In the genomic region with DNA sequence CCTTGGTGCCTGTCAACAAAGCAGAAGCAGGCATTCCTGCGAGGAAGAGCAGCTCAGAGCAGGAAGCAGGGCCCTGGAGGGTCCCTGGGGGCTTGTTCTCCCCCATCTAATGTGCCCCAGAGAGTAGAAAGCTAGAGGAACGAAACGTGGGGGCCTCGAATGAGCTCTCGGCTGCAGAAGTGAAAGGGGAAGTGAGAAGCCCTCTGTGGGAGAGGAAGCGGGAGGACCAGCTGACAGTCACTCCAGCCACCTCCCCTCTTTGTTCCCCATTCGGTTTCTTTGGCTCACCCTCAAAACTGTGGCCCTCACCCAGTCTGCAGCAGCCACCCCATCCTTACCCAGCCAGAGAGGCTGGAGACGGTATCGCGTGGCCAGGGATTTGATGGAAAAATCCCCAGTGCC, we compare ENCODE assay signal across 9 cellular contexts. TPM values are rescaled to one million over a fixed set of nuclear protein-coding genes. Genes with fewer than 3 reads are reported as not detected.
DNase-seq lines count a peak whose midpoint lies in the region; ATAC-seq and TF ChIP-seq lines count a peak whose summit lies in the region.
"Had no signal": no experiment of that assay in that cellular context is flagged by ENCODE, and none has a peak within 500 bp of the region (broad histone marks: within the 10 kb centered on the region; RNA-seq: fewer than 3 reads in every experiment).

No MANE protein-coding gene starts in this region.

- H3K4me3 Mint-ChIP-seq in T-helper 2 cell treated with Interferon-gamma antibody and Interleukin-4, amounts not matched to agents 5 μg/mL and 100 μg/mL, for 36 hours = peak overlapping the region; percentile 42
- no peak overlapping the region for H3K4me3 Mint-ChIP-seq in GM23338

- H3K4me3 ChIP-seq in GM23338 = no peak overlapping the region

- ATAC-seq in HG03108 (IDR thresholded peaks at IDR 0.05; ENCODE audit: unreplicated experiment) (peak; percentile 77), left cardiac atrium (peak; percentile 35 to 71), GM23338 (no peak)

- no peaks in the 10 kb centered on the region for H3F3A ChIP-seq in GM23338 (replicated peaks; ENCODE audit: low read depth)

- no peak overlapping the region for H3K27ac ChIP-seq in GM23338 (ENCODE audit: low read depth)
- H3K27ac ChIP-seq: C4-2B had no signal

- H3K4me1 ChIP-seq in GM23338 (ENCODE audit: insufficient read depth) = no peaks in the 10 kb centered on the region

- no peaks in the 10 kb centered on the region for H3K9me3 Mint-ChIP-seq in T-helper 2 cell treated with Interferon-gamma antibody and Interleukin-4, amounts not matched to agents 5 μg/mL and 100 μg/mL, for 36 hours
- peaks cover 5% of the 10 kb centered on the region; the same call in 2 of the 3 replicates for H3K9me3 Mint-ChIP-seq in GM23338

- H3K36me3 ChIP-seq in GM23338 (ENCODE audit: insufficient read depth) = no peaks in the 10 kb centered on the region

- H3K4me1 Mint-ChIP-seq in T-helper 2 cell treated with Interferon-gamma antibody and Interleukin-4, amounts not matched to agents 5 μg/mL and 100 μg/mL, for 36 hours (ENCODE audit: low read depth) = peaks cover 27% of the 10 kb centered on the region
- H3K4me1 Mint-ChIP-seq in GM23338 = peaks cover 4% of the 10 kb centered on the region; the same call in 2 of the 3 replicates

- TF ChIP-seq CTCF in GM23338 (conservative IDR thresholded peaks at IDR 0.05; ENCODE audit: low read depth in 2 of 2) = no peak

- no peaks in the 10 kb centered on the region for H3K27me3 Mint-ChIP-seq in T-helper 2 cell treated with Interferon-gamma antibody and Interleukin-4, amounts not matched to agents 5 μg/mL and 100 μg/mL, for 36 hours (ENCODE audit: low read depth)
- H3K27me3 Mint-ChIP-seq in GM23338 (ENCODE audit: insufficient read depth, low read depth, poor library complexity) = no peaks in the 10 kb centered on the region

- H2AFZ ChIP-seq in GM23338 = no peak overlapping the region

- no peaks in the 10 kb centered on the region for H4K20me1 ChIP-seq in GM23338 (replicated peaks; ENCODE audit: insufficient read depth)

- intact Hi-C loops in left cardiac atrium (cut with DNase I) = loop anchor here in 1 of 2 donors (10.0 kb wide), 1 partner anchor 380 kb away; a partner anchor contains a TSS

- no peaks in the 10 kb centered on the region for H3K9me2 ChIP-seq in GM23338 (ENCODE audit: insufficient read depth)

- H3K36me3 Mint-ChIP-seq in T-helper 2 cell treated with Interferon-gamma antibody and Interleukin-4, amounts not matched to agents 5 μg/mL and 100 μg/mL, for 36 hours (ENCODE audit: low read depth) = no peaks in the 10 kb centered on the region
- H3K36me3 Mint-ChIP-seq in GM23338 (ENCODE audit: low read depth) = no peaks in the 10 kb centered on the region

- no peaks in the 10 kb centered on the region for H3K27me3 ChIP-seq in GM23338 (ENCODE audit: insufficient read depth)

- no peaks in the 10 kb centered on the region for H3K79me2 ChIP-seq in GM23338 (replicated peaks; ENCODE audit: insufficient read depth)

- peak; percentile 19 for DNase-seq in stimulated activated CD8-positive, alpha-beta memory T cell treated with anti-CD3 and anti-CD28 coated beads, Interleukin-12 subunit alpha, Interleukin-12 subunit beta, amount 100 ng/mL, for 4 hours (ENCODE audit: low read depth)
- DNase-seq in stimulated activated CD8-positive, alpha-beta memory T cell treated with anti-CD3 and anti-CD28 coated beads, Interleukin-4, amount 100 ng/mL, for 48 hours = no peak
- DNase-seq in T-helper 2 cell treated with Interferon-gamma antibody and Interleukin-4, amounts not matched to agents 5 μg/mL and 100 μg/mL, for 36 hours (ENCODE audit: low spot score) = no peak
- DNase-seq in left cardiac atrium (no peak), GM23338 (ENCODE audit: low spot score) (no peak), T-helper 9 cell (no peak)
- DNase-seq in effector CD8-positive, alpha-beta T cell (lab: John Stamatoyannopoulos, UW) = no peak

- H3K27ac Mint-ChIP-seq in T-helper 2 cell treated with Interferon-gamma antibody and Interleukin-4, amounts not matched to agents 5 μg/mL and 100 μg/mL, for 36 hours = peak overlapping the region; percentile 46
- H3K27ac Mint-ChIP-seq in GM23338 = no peak overlapping the region

- H3K4me2 ChIP-seq in GM23338 = no peak overlapping the region

TF ChIP-seq in GM23338, 12 proteins besides CTCF, POLR2A, EP300 and RAD21 (continues in another document):
- TF ChIP-seq NANOG (IDR thresholded peaks at IDR 0.05; ENCODE audit: borderline replicate concordance) = no peak
- TF ChIP-seq CREB1 (CRISPR knock-in tag; IDR thresholded peaks at IDR 0.05; ENCODE audit: low read depth) = no peak
- no peak for TF ChIP-seq ZNF331 (CRISPR knock-in tag; IDR thresholded peaks at IDR 0.05; ENCODE audit: low read depth)
- TF ChIP-seq POLR2AphosphoS5 (IDR thresholded peaks at IDR 0.05; ENCODE audit: low read depth) = no peak
- TF ChIP-seq EZH2 (IDR thresholded peaks at IDR 0.05; ENCODE audit: low read depth, unreplicated experiment) = no peak
- TF ChIP-seq, protein P1, sequence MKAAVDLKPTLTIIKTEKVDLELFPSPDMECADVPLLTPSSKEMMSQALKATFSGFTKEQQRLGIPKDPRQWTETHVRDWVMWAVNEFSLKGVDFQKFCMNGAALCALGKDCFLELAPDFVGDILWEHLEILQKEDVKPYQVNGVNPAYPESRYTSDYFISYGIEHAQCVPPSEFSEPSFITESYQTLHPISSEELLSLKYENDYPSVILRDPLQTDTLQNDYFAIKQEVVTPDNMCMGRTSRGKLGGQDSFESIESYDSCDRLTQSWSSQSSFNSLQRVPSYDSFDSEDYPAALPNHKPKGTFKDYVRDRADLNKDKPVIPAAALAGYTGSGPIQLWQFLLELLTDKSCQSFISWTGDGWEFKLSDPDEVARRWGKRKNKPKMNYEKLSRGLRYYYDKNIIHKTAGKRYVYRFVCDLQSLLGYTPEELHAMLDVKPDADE (IDR thresholded peaks at IDR 0.05) = no peak
- TF ChIP-seq, protein P2, sequence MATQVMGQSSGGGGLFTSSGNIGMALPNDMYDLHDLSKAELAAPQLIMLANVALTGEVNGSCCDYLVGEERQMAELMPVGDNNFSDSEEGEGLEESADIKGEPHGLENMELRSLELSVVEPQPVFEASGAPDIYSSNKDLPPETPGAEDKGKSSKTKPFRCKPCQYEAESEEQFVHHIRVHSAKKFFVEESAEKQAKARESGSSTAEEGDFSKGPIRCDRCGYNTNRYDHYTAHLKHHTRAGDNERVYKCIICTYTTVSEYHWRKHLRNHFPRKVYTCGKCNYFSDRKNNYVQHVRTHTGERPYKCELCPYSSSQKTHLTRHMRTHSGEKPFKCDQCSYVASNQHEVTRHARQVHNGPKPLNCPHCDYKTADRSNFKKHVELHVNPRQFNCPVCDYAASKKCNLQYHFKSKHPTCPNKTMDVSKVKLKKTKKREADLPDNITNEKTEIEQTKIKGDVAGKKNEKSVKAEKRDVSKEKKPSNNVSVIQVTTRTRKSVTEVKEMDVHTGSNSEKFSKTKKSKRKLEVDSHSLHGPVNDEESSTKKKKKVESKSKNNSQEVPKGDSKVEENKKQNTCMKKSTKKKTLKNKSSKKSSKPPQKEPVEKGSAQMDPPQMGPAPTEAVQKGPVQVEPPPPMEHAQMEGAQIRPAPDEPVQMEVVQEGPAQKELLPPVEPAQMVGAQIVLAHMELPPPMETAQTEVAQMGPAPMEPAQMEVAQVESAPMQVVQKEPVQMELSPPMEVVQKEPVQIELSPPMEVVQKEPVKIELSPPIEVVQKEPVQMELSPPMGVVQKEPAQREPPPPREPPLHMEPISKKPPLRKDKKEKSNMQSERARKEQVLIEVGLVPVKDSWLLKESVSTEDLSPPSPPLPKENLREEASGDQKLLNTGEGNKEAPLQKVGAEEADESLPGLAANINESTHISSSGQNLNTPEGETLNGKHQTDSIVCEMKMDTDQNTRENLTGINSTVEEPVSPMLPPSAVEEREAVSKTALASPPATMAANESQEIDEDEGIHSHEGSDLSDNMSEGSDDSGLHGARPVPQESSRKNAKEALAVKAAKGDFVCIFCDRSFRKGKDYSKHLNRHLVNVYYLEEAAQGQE (IDR thresholded peaks at IDR 0.05; ENCODE audit: unreplicated experiment) = no peak
- no peak for TF ChIP-seq JUNB (IDR thresholded peaks at IDR 0.05; ENCODE audit: unreplicated experiment)
- no peak for TF ChIP-seq STAT1 (IDR thresholded peaks at IDR 0.05; ENCODE audit: unreplicated experiment)
- no peak for TF ChIP-seq ZNF114 (CRISPR knock-in tag; IDR thresholded peaks at IDR 0.05)

RNA-seq across cellular contexts. Expression of a gene that starts 25.0 kb away (rescaled TPM):
- total RNA-seq in left cardiac atrium = under 1 TPM; 0.27 to 0.47 TPM
- 0.17 and 0.19 TPM in 2 replicates for total RNA-seq in GM23338 (2014; rRNA removed; shearing (Covaris generic))
- 0.15 and 0.19 TPM in 2 replicates for polyA plus RNA-seq in GM23338 (2016; fragmentation: Nextera tagmentation; extraction: Ambion mirVana)
